Comparison of ENCODE assay signal across 26 cellular contexts in genomic region chr5:4384649-4385048, GRCh38.
"Had no signal": no experiment of that assay in that cellular context is flagged by ENCODE, and none has a peak within 500 bp of the region (broad histone marks: within the 10 kb centered on the region; RNA-seq: fewer than 3 reads in every experiment).

No MANE protein-coding gene starts in this region.

- DNase-seq: dermis blood vessel endothelial cell; effector memory CD4-positive, alpha-beta T cell; erythroblast; esophagus squamous epithelium; hypothalamus; left cardiac atrium; left lung; natural killer cell; occipital lobe; ovary; posterior cingulate gyrus; psoas muscle; right cardiac atrium; spleen; stimulated activated CD4-positive, alpha-beta T cell treated with anti-CD3 and anti-CD28 coated beads, Interleukin-4, amount 100 ng/mL, for 4 hours; stimulated activated naive CD8-positive, alpha-beta T cell treated with anti-CD3 and anti-CD28 coated beads, Interleukin-15, Interleukin-2, amounts not matched to agents 100 U/mL and 50 U/mL, for 24 hours; substantia nigra; testis; tibial artery had no signal

- H3K27me3 Mint-ChIP-seq: stimulated activated memory B cell treated with anti-CD40 and anti-IgM and Interleukin-4, amounts not matched to agents 10 μg/mL and 1 μg/mL and 100 μg/mL, for 72 hours had no signal

- H3K36me3 Mint-ChIP-seq: natural killer cell; stimulated activated memory B cell treated with anti-CD40 and anti-IgM and Interleukin-4, amounts not matched to agents 10 μg/mL and 1 μg/mL and 100 μg/mL, for 72 hours; type B pancreatic cell had no signal

- H3K27ac ChIP-seq: coronary artery, esophagus squamous epithelium, left lung, ovary, psoas muscle, skin epidermis, spleen, testis, tibial artery had no signal

- H3K4me3 Mint-ChIP-seq: natural killer cell; stimulated activated memory B cell treated with anti-CD40 and anti-IgM and Interleukin-4, amounts not matched to agents 10 μg/mL and 1 μg/mL and 100 μg/mL, for 72 hours; type B pancreatic cell had no signal

- H3K9me3 Mint-ChIP-seq: natural killer cell; stimulated activated memory B cell treated with anti-CD40 and anti-IgM and Interleukin-4, amounts not matched to agents 10 μg/mL and 1 μg/mL and 100 μg/mL, for 72 hours had no signal

- H3K4me3 ChIP-seq: coronary artery, esophagus squamous epithelium, left lung, ovary, psoas muscle, skin epidermis, spleen, testis, tibial artery had no signal

- FAIRE-seq: endothelial cell of umbilical vein, frontal cortex, keratinocyte had no signal

- H3K36me3 ChIP-seq: esophagus squamous epithelium, left lung, ovary, spleen, tibial artery had no signal

- H3K4me1 Mint-ChIP-seq: natural killer cell; stimulated activated memory B cell treated with anti-CD40 and anti-IgM and Interleukin-4, amounts not matched to agents 10 μg/mL and 1 μg/mL and 100 μg/mL, for 72 hours had no signal

- H3K27ac Mint-ChIP-seq: natural killer cell; stimulated activated memory B cell treated with anti-CD40 and anti-IgM and Interleukin-4, amounts not matched to agents 10 μg/mL and 1 μg/mL and 100 μg/mL, for 72 hours; type B pancreatic cell had no signal

- ATAC-seq: left cardiac atrium; left lung; natural killer cell; psoas muscle; right cardiac atrium; stimulated activated memory B cell treated with anti-CD40 and anti-IgM and Interleukin-4, amounts not matched to agents 10 μg/mL and 1 μg/mL and 100 μg/mL, for 72 hours; stimulated activated naive CD8-positive, alpha-beta T cell treated with anti-CD3 and anti-CD28 coated beads, Interleukin-15, Interleukin-2, amounts not matched to agents 100 U/mL and 50 U/mL, for 24 hours had no signal

- H3K4me1 ChIP-seq: esophagus squamous epithelium, left lung, psoas muscle, spleen, testis, tibial artery had no signal

- H3K9me3 ChIP-seq: esophagus squamous epithelium, left lung, ovary, psoas muscle, testis, tibial artery had no signal
